In genomic region chr3:49119439-49119838, GRCh38 we compare ENCODE assay signal across 8 cellular contexts. TPM values are rescaled to one million over a fixed set of nuclear protein-coding genes. Genes with fewer than 3 reads are reported as not detected.
DNase-seq lines count a peak whose midpoint lies in the region; ATAC-seq and TF ChIP-seq lines count a peak whose summit lies in the region.

No MANE protein-coding gene starts in this region.

- WGBS in esophagus muscularis mucosa = 61% methylated on average over 2 of the region's 3 CpGs

- ATAC-seq in gastrocnemius medialis (peak; percentile 43), HG02642 (IDR thresholded peaks at IDR 0.05; ENCODE audit: poor library complexity, unreplicated experiment) (no peak)

- peak overlapping the region; percentile 89 for H3K9ac ChIP-seq in SK-N-MC (ENCODE audit: insufficient read length)

- intact Hi-C loops in esophagus muscularis mucosa (cut with DNase I) (no loop called here), gastrocnemius medialis (cut with DNase I; ENCODE audit: low total_unique reads) (no loop called here)

- H3K27me3 ChIP-seq in esophagus muscularis mucosa (no peaks in the 10 kb centered on the region), gastrocnemius medialis (no peaks in the 10 kb centered on the region)

- H3K4me3 ChIP-seq in GM12864 (ENCODE audit: low read depth, low read length) (peak overlapping the region; percentile 82), SK-N-MC (peak overlapping the region; percentile 78), esophagus muscularis mucosa (peak overlapping the region; percentile 72 to 97 (median 89)), gastrocnemius medialis (peak overlapping the region; percentile 77 to 100 (median 96))

- H3K9me3 ChIP-seq in SK-N-MC (ENCODE audit: low read depth, low read length) (no peaks in the 10 kb centered on the region), esophagus muscularis mucosa (no peaks in the 10 kb centered on the region), gastrocnemius medialis (no peaks in the 10 kb centered on the region)

- H3K36me3 ChIP-seq in SK-N-MC (ENCODE audit: insufficient read depth, low read length) (peaks cover 23% of the 10 kb centered on the region; the same call in 1 of the 2 replicates), esophagus muscularis mucosa (peaks cover 73 to 84% (median 81%) of the 10 kb centered on the region in 4 donors), gastrocnemius medialis (peaks cover 2 to 78% of the 10 kb centered on the region in 2 donors)

- H3K4me1 ChIP-seq in esophagus muscularis mucosa (peaks cover 17 to 42% (median 30%) of the 10 kb centered on the region in 4 donors), gastrocnemius medialis (peaks cover 16 to 17% of the 10 kb centered on the region in 2 donors)

- TF ChIP-seq POLR2A in esophagus muscularis mucosa (IDR thresholded peaks at IDR 0.05; ENCODE audit: low read depth) (no peak), gastrocnemius medialis (IDR thresholded peaks at IDR 0.05) (peak; percentile 13 to 35)

- no peak for TF ChIP-seq EP300 in esophagus muscularis mucosa (IDR thresholded peaks at IDR 0.05)

- in situ Hi-C loops in gastrocnemius medialis (cut with MboI; ENCODE audit: low sequenced_read_pairs in 4 of 4) = no loop called here

- no peak for DNase-seq in GM12864 (ENCODE audit: low read depth)
- no peak for DNase-seq in SK-N-MC (ENCODE audit: low read depth, low spot score)
- DNase-seq in esophagus muscularis mucosa (ENCODE audit: extremely low spot score) = no peak
- DNase-seq in gastrocnemius medialis = peak in 1 of 2 donors; percentile 57
- no peak for DNase-seq in islet precursor cell
- DNase-seq in cortex of kidney (lab: John Stamatoyannopoulos, UW) = no peak
- DNase-seq in superior temporal gyrus (ENCODE audit: extremely low spot score) = no peak

- TF ChIP-seq CTCF in GM12864 (IDR thresholded peaks at IDR 0.05; ENCODE audit: low read depth, low read length, missing control alignments) (no peak), esophagus muscularis mucosa (IDR thresholded peaks at IDR 0.05) (no peak), gastrocnemius medialis (IDR thresholded peaks at IDR 0.05 in 4 of 5, conservative IDR thresholded peaks at IDR 0.05 in 1 of 5) (no peak)

- H3K27ac ChIP-seq in SK-N-MC (0 out of 2 replicates have a peak overlapping the region, but pooled peaks have one; percentile 91), esophagus muscularis mucosa (replicated peaks in 1 of 4) (peak overlapping the region; percentile 92 to 98 (median 94)), gastrocnemius medialis (peak overlapping the region; percentile 83 to 99 (median 95))

RNA-seq across cellular contexts. Expression of gene USP19, which starts 1.2 kb away (rescaled TPM):
- 10 to 100 TPM; 57.5 to 64.4 (median 59.9) TPM for total RNA-seq in esophagus muscularis mucosa
- total RNA-seq in gastrocnemius medialis = 100 to 1,000 TPM; 100 to 188 (median 128) TPM

RNA-seq across cellular contexts. Expression of gene LAMB2, which starts 13.4 kb away (rescaled TPM):
- total RNA-seq in esophagus muscularis mucosa (1,000 to 10,000 TPM in 1 of 4 donors, 100 to 1,000 TPM in 3; 609 to 1,229 (median 740) TPM), gastrocnemius medialis (100 to 1,000 TPM; 154 to 355 (median 243) TPM)

RNA-seq across cellular contexts. Expression of gene QARS1, which starts 14.9 kb away (rescaled TPM):
- total RNA-seq in esophagus muscularis mucosa (100 to 1,000 TPM; 151 to 229 (median 197) TPM), gastrocnemius medialis (100 to 1,000 TPM; 157 to 259 (median 173) TPM)

RNA-seq across cellular contexts. Expression of gene QRICH1, which starts 25.6 kb away (rescaled TPM):
- total RNA-seq in esophagus muscularis mucosa (100 to 1,000 TPM in 1 of 4 donors, 10 to 100 TPM in 3; 81.8 to 228 (median 91.2) TPM), gastrocnemius medialis (10 to 100 TPM; 35.8 to 65.6 (median 47.1) TPM)

RNA-seq across cellular contexts. Expression of gene CCDC71, which starts 46.7 kb away (rescaled TPM):
- total RNA-seq in esophagus muscularis mucosa = 10 to 100 TPM; 19.9 to 25.6 (median 23.7) TPM
- 10 to 100 TPM; 20.0 to 31.0 (median 22.0) TPM for total RNA-seq in gastrocnemius medialis
